In the genomic region with DNA sequence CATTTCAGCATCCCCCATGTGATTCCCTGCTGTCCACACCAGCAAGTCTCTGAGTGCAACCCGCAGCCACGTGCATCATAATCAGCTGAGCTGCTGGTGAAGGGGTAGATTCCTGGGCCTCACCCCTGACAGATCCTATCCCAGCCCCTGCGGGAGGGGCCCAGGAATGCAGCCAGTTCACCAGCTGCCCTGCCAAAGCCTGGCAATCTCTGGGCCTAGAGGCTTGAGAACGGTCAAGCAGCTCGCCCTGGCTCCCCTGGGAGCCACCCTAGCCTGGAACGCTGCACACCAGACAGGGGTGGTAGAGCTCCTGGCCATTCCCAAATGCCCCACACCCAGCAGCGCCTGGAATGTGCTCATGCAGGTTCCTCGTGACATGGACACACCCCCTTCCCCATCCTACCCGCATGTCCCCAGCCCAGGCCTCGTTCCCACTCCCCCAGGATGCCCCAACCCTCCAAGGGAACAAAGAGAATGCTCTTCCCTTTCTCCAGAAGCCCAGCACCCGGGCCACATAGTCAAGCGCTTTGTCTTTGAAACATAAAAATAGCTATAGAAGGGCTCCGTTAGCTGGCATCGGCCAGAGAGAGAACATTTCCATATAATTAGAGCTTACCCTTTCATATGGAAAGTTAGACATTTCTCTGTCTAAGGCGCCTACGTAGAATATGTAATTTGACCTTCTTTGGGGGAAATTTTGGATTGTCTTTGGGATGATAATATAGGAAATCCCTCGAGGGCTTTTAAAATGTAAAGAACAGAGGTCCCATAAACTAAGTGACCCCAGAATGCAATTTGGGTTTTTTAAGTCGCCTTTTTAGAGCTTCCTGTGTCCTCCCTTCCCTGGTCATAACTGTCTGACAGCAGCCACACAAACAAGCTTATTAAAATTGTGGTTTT, we compare ENCODE assay signal across 13 cellular contexts. TPM values are rescaled to one million over a fixed set of nuclear protein-coding genes. Genes with fewer than 3 reads are reported as not detected.
DNase-seq lines count a peak whose midpoint lies in the region; ATAC-seq and TF ChIP-seq lines count a peak whose summit lies in the region.
"Had no signal": no experiment of that assay in that cellular context is flagged by ENCODE, and none has a peak within 500 bp of the region (broad histone marks: within the 10 kb centered on the region; RNA-seq: fewer than 3 reads in every experiment).

No MANE protein-coding gene starts in this region.

- WGBS in hepatocyte (ENCODE audit: low lambda C conversion rate, missing lambda C conversion rate): 66% methylated on average over 18 of the region's 18 CpGs

- H3K4me3 ChIP-seq in hepatocyte (no peak overlapping the region), parathyroid adenoma (ENCODE audit: low read depth, low read length) (no peak overlapping the region)
- H3K4me3 ChIP-seq: Peyer's patch had no signal

- no peak for ATAC-seq in GM19035 (IDR thresholded peaks at IDR 0.05; ENCODE audit: unreplicated experiment)
- ATAC-seq: activated naive CD8-positive, alpha-beta T cell treated with anti-CD3 and anti-CD28 coated beads, Interleukin-2, amount 50 U/mL, for 24 hours had no signal

- CTCF ChIA-PET in Calu3 (lab: Charles Lee): interaction anchor here (0.8 to 1.6 kb wide), 3 partner anchors 14 to 33 kb away, joined by 3 to 8 read pairs (median 4); no protein-coding TSS in a partner anchor

- H2AFZ ChIP-seq in hepatocyte: no peak overlapping the region
- no peak overlapping the region for H2AFZ ChIP-seq in parathyroid adenoma

- H3K9me3 Mint-ChIP-seq in Calu3 (ENCODE audit: low read depth, unreplicated experiment): no peaks in the 10 kb centered on the region
- no peaks in the 10 kb centered on the region for H3K9me3 Mint-ChIP-seq in brain
- no peaks in the 10 kb centered on the region for H3K9me3 Mint-ChIP-seq in activated naive CD8-positive, alpha-beta T cell treated with anti-CD3 and anti-CD28 coated beads for 36 hours
- H3K9me3 Mint-ChIP-seq: activated naive CD8-positive, alpha-beta T cell treated with anti-CD3 and anti-CD28 coated beads, Interleukin-2, amount 50 U/mL, for 24 hours; CD4-positive, CD25-positive, alpha-beta regulatory T cell had no signal

- H3K9me2 ChIP-seq in hepatocyte (replicated peaks; ENCODE audit: insufficient read depth): no peaks in the 10 kb centered on the region

- peaks cover 73% of the 10 kb centered on the region for H4K20me1 ChIP-seq in hepatocyte (ENCODE audit: insufficient read depth, poor library complexity, severe bottlenecking)

- H3K4me2 ChIP-seq in hepatocyte (no peak overlapping the region), parathyroid adenoma (ENCODE audit: low read length) (no peak overlapping the region)

- peak overlapping the region; percentile 19 for H3K9ac ChIP-seq in parathyroid adenoma

- peaks cover 44% of the 10 kb centered on the region for H3K4me1 Mint-ChIP-seq in Calu3 (ENCODE audit: low read depth, unreplicated experiment)
- H3K4me1 Mint-ChIP-seq in brain: peaks cover 84% of the 10 kb centered on the region
- H3K4me1 Mint-ChIP-seq in activated naive CD8-positive, alpha-beta T cell treated with anti-CD3 and anti-CD28 coated beads for 36 hours: peaks cover 9% of the 10 kb centered on the region

- H3K79me2 ChIP-seq in hepatocyte: peaks cover 87% of the 10 kb centered on the region
- H3K79me2 ChIP-seq in parathyroid adenoma: peaks cover 16% of the 10 kb centered on the region

- peak overlapping the region; percentile 47 for H3K27ac Mint-ChIP-seq in Calu3 (ENCODE audit: unreplicated experiment)
- H3K27ac Mint-ChIP-seq in brain: peak overlapping the region; percentile 68 to 97 (median 92)
- no peak overlapping the region for H3K27ac Mint-ChIP-seq in activated naive CD8-positive, alpha-beta T cell treated with anti-CD3 and anti-CD28 coated beads for 36 hours
- H3K27ac Mint-ChIP-seq: activated naive CD8-positive, alpha-beta T cell treated with anti-CD3 and anti-CD28 coated beads, Interleukin-2, amount 50 U/mL, for 24 hours had no signal

- no TSS peak for BruUV-seq in Calu3 (replicated peaks; lab: Mats Ljungman, UMichigan)

- H3K4me3 Mint-ChIP-seq in Calu3 (ENCODE audit: low read depth, unreplicated experiment) (peak overlapping the region; percentile 14), brain (no peak overlapping the region)
- no peak overlapping the region for H3K4me3 Mint-ChIP-seq in activated naive CD8-positive, alpha-beta T cell treated with anti-CD3 and anti-CD28 coated beads for 36 hours
- H3K4me3 Mint-ChIP-seq: activated naive CD8-positive, alpha-beta T cell treated with anti-CD3 and anti-CD28 coated beads, Interleukin-2, amount 50 U/mL, for 24 hours; CD4-positive, CD25-positive, alpha-beta regulatory T cell had no signal

- H3K27ac ChIP-seq in hepatocyte (peak overlapping the region; percentile 13), parathyroid adenoma (no peak overlapping the region)
- H3K27ac ChIP-seq: Peyer's patch had no signal

- H3K36me3 ChIP-seq in hepatocyte (replicated peaks; ENCODE audit: insufficient read depth, low read depth) (no peaks in the 10 kb centered on the region), parathyroid adenoma (ENCODE audit: control insufficient read depth, insufficient read depth, low read length) (no peaks in the 10 kb centered on the region)
- H3K36me3 ChIP-seq: Peyer's patch had no signal

- H3K36me3 Mint-ChIP-seq in Calu3 (ENCODE audit: insufficient read depth, unreplicated experiment): peaks cover 32% of the 10 kb centered on the region
- peaks cover 39% of the 10 kb centered on the region for H3K36me3 Mint-ChIP-seq in brain
- no peaks in the 10 kb centered on the region for H3K36me3 Mint-ChIP-seq in activated naive CD8-positive, alpha-beta T cell treated with anti-CD3 and anti-CD28 coated beads for 36 hours
- H3K36me3 Mint-ChIP-seq: CD4-positive, CD25-positive, alpha-beta regulatory T cell had no signal

- DNase-seq in Calu3 (peak; percentile 69), hepatocyte (ENCODE audit: low spot score) (peak; percentile 39), NCI-H128 (lab: John Stamatoyannopoulos, UW; ENCODE audit: unreplicated experiment) (no peak), NOMO-1 treated with DMSO at 0.1 percent for 48 hours (lab: John Stamatoyannopoulos, UW; ENCODE audit: unreplicated experiment) (no peak)
- DNase-seq in activated naive CD8-positive, alpha-beta T cell treated with anti-CD3 and anti-CD28 coated beads for 36 hours: no peak
- DNase-seq: activated CD4-positive, CD25-positive, alpha-beta regulatory T cell treated with anti-CD3 and anti-CD28 coated beads, Interleukin-2, amount 50 U/mL, for 72 hours; activated naive CD8-positive, alpha-beta T cell treated with anti-CD3 and anti-CD28 coated beads, Interleukin-2, amount 50 U/mL, for 24 hours; CD4-positive, CD25-positive, alpha-beta regulatory T cell; NCI-H1417; Peyer's patch had no signal

- TF ChIP-seq CTCF in Calu3 (IDR thresholded peaks at IDR 0.05; ENCODE audit: unreplicated experiment) (no peak), brain (conservative IDR thresholded peaks at IDR 0.05) (no peak), hepatocyte (IDR thresholded peaks at IDR 0.05; ENCODE audit: poor library complexity) (no peak), parathyroid adenoma (IDR thresholded peaks at IDR 0.05) (no peak)

- intact Hi-C loops in Calu3 (cut with micrococcal nuclease; ENCODE audit: unreplicated experiment): no loop called here

- no peaks in the 10 kb centered on the region for H3K9me3 ChIP-seq in hepatocyte (ENCODE audit: low read depth)
- H3K9me3 ChIP-seq in parathyroid adenoma (ENCODE audit: control insufficient read depth, low read length): no peaks in the 10 kb centered on the region
- H3K9me3 ChIP-seq: Peyer's patch had no signal

- H3K27me3 Mint-ChIP-seq in Calu3 (ENCODE audit: unreplicated experiment) (no peaks in the 10 kb centered on the region), brain (no peaks in the 10 kb centered on the region)
- no peaks in the 10 kb centered on the region for H3K27me3 Mint-ChIP-seq in activated naive CD8-positive, alpha-beta T cell treated with anti-CD3 and anti-CD28 coated beads for 36 hours
- H3K27me3 Mint-ChIP-seq: activated naive CD8-positive, alpha-beta T cell treated with anti-CD3 and anti-CD28 coated beads, Interleukin-2, amount 50 U/mL, for 24 hours had no signal

- no peaks in the 10 kb centered on the region for H3K27me3 ChIP-seq in hepatocyte
- H3K27me3 ChIP-seq in parathyroid adenoma (ENCODE audit: control insufficient read depth, insufficient read depth, low read length): no peaks in the 10 kb centered on the region
- H3K27me3 ChIP-seq: Peyer's patch had no signal

- peaks cover 19% of the 10 kb centered on the region for H3K4me1 ChIP-seq in hepatocyte (ENCODE audit: insufficient read depth)
- H3K4me1 ChIP-seq in parathyroid adenoma: no peaks in the 10 kb centered on the region

RNA-seq across cellular contexts. Expression of a gene that starts 3.4 kb away (rescaled TPM):
- total RNA-seq in Calu3 (2022): 4.6 and 6.0 TPM in 2 replicates
- 0.20 TPM for polyA plus RNA-seq in brain (ENCODE audit: insufficient read depth, low read depth, low replicate concordance)
- 0.44 and 0.97 TPM in 2 replicates for total RNA-seq in hepatocyte
- 0.17 and 0.91 TPM in 2 replicates for polyA plus RNA-seq in hepatocyte
- under 1 TPM in 1 of 2 experiments, not detected in 1; 0.19 TPM for total RNA-seq in activated naive CD8-positive, alpha-beta T cell treated with anti-CD3 and anti-CD28 coated beads for 36 hours

RNA-seq across cellular contexts. Expression of a gene that starts 25.6 kb away (rescaled TPM):
- total RNA-seq in Calu3 (2022): 246 and 262 TPM in 2 replicates
- 314 TPM for polyA plus RNA-seq in brain (ENCODE audit: insufficient read depth, low read depth, low replicate concordance)
- total RNA-seq in hepatocyte: 54.7 and 63.3 TPM in 2 replicates
- 20.9 and 23.3 TPM in 2 replicates for polyA plus RNA-seq in hepatocyte
- 1 to 10 TPM; 1.2 to 1.3 TPM for total RNA-seq in activated naive CD8-positive, alpha-beta T cell treated with anti-CD3 and anti-CD28 coated beads for 36 hours

RNA-seq across cellular contexts. Expression of a gene that starts 59.0 kb away (rescaled TPM):
- 79.5 and 84.3 TPM in 2 replicates for total RNA-seq in Calu3 (2022)
- 24.7 TPM for polyA plus RNA-seq in brain (ENCODE audit: insufficient read depth, low read depth, low replicate concordance)
- 17.7 and 20.9 TPM in 2 replicates for total RNA-seq in hepatocyte
- 26.2 and 31.6 TPM in 2 replicates for polyA plus RNA-seq in hepatocyte
- 100 to 1,000 TPM; 126 to 128 TPM for total RNA-seq in activated naive CD8-positive, alpha-beta T cell treated with anti-CD3 and anti-CD28 coated beads for 36 hours

Comparison
In these comparisons a context has a peak if more than half of its experiments do, and no peak if none do; other contexts are left out.
1. DNase-seq: peak in Calu3 (single experiment) and hepatocyte (single experiment); none in activated naive CD8-positive, alpha-beta T cell treated with anti-CD3 and anti-CD28 coated beads for 36 hours (single experiment), NCI-H128 (single experiment) and NOMO-1 treated with DMSO at 0.1 percent for 48 hours (single experiment).
2. RNA of a gene that starts 25.6 kb away (total RNA-seq): 246 to 262 TPM in Calu3 and 54.7 to 63.3 TPM in hepatocyte; 1.2 to 1.3 TPM in activated naive CD8-positive, alpha-beta T cell treated with anti-CD3 and anti-CD28 coated beads for 36 hours; every median in the first group is over 10 times any median in the second.